In genomic region chr5:122097391-122097790, GRCh38 we compare ENCODE assay signal across 31 cellular contexts. TPM values are rescaled to one million over a fixed set of nuclear protein-coding genes. Genes with fewer than 3 reads are reported as not detected.
"Had no signal": no experiment of that assay in that cellular context is flagged by ENCODE, and none has a peak within 500 bp of the region (broad histone marks: within the 10 kb centered on the region; RNA-seq: fewer than 3 reads in every experiment).

No MANE protein-coding gene starts in this region.

- H3K9me3 ChIP-seq: ascending aorta, gastrocnemius medialis had no signal

- H3K27ac ChIP-seq: ascending aorta, brain microvascular endothelial cell, coronary artery, dorsolateral prefrontal cortex, foreskin keratinocyte, gastrocnemius medialis had no signal

- H3K27ac Mint-ChIP-seq: activated CD4-positive, alpha-beta memory T cell treated with anti-CD3 and anti-CD28 coated beads, Interleukin-2, amount 10 ng/mL, durations not matched to agents 7 days and 5 days; activated CD4-positive, alpha-beta T cell treated with anti-CD3 and anti-CD28 coated beads, Interleukin-2, amount 10 ng/mL, durations not matched to agents 7 days and 5 days; activated naive CD4-positive, alpha-beta T cell treated with anti-CD3 and anti-CD28 coated beads, Interleukin-2, amount 10 ng/mL, durations not matched to agents 7 days and 5 days; activated naive CD4-positive, alpha-beta T cell treated with anti-CD3 and anti-CD28 coated beads, Interleukin-2, amount 50 U/mL, for 72 hours; activated naive CD8-positive, alpha-beta T cell treated with anti-CD3 and anti-CD28 coated beads, Interleukin-2, amount 10 ng/mL, durations not matched to agents 7 days and 5 days; activated T-cell treated with anti-CD3 and anti-CD28 coated beads, Interleukin-2, amount 50 U/mL, for 24 hours; activated T-cell treated with anti-CD3 and anti-CD28 coated beads, Interleukin-2, amount 50 U/mL, for 72 hours; dendritic cell treated with granulocyte-macrophage colony-stimulating factor and Interleukin-4, amounts not matched to agents 40 ng/mL and 50 ng/mL, for 4 days; endodermal cell had no signal

- H3K4me3 Mint-ChIP-seq: activated CD4-positive, alpha-beta memory T cell treated with anti-CD3 and anti-CD28 coated beads, Interleukin-2, amount 10 ng/mL, durations not matched to agents 7 days and 5 days; activated CD4-positive, alpha-beta T cell treated with anti-CD3 and anti-CD28 coated beads, Interleukin-2, amount 10 ng/mL, durations not matched to agents 7 days and 5 days; activated naive CD4-positive, alpha-beta T cell treated with anti-CD3 and anti-CD28 coated beads, Interleukin-2, amount 10 ng/mL, durations not matched to agents 7 days and 5 days; activated naive CD8-positive, alpha-beta T cell treated with anti-CD3 and anti-CD28 coated beads, Interleukin-2, amount 10 ng/mL, durations not matched to agents 7 days and 5 days; activated T-cell treated with anti-CD3 and anti-CD28 coated beads, Interleukin-2, amount 50 U/mL, for 24 hours; activated T-cell treated with anti-CD3 and anti-CD28 coated beads, Interleukin-2, amount 50 U/mL, for 72 hours; central memory CD8-positive, alpha-beta T cell; dendritic cell treated with granulocyte-macrophage colony-stimulating factor and Interleukin-4, amounts not matched to agents 40 ng/mL and 50 ng/mL, for 4 days; endodermal cell had no signal

- H3K27me3 ChIP-seq: ascending aorta, brain microvascular endothelial cell, dorsolateral prefrontal cortex, foreskin keratinocyte, gastrocnemius medialis had no signal

- H3K4me1 ChIP-seq: foreskin keratinocyte, gastrocnemius medialis had no signal

- H3K9me3 Mint-ChIP-seq: activated CD4-positive, alpha-beta memory T cell treated with anti-CD3 and anti-CD28 coated beads, Interleukin-2, amount 10 ng/mL, durations not matched to agents 7 days and 5 days; activated CD4-positive, alpha-beta T cell treated with anti-CD3 and anti-CD28 coated beads, Interleukin-2, amount 10 ng/mL, durations not matched to agents 7 days and 5 days; activated naive CD4-positive, alpha-beta T cell treated with anti-CD3 and anti-CD28 coated beads, Interleukin-2, amount 10 ng/mL, durations not matched to agents 7 days and 5 days; activated naive CD4-positive, alpha-beta T cell treated with anti-CD3 and anti-CD28 coated beads, Interleukin-2, amount 50 U/mL, for 72 hours; activated naive CD8-positive, alpha-beta T cell treated with anti-CD3 and anti-CD28 coated beads, Interleukin-2, amount 10 ng/mL, durations not matched to agents 7 days and 5 days; activated T-cell treated with anti-CD3 and anti-CD28 coated beads, Interleukin-2, amount 50 U/mL, for 24 hours; activated T-cell treated with anti-CD3 and anti-CD28 coated beads, Interleukin-2, amount 50 U/mL, for 72 hours; central memory CD8-positive, alpha-beta T cell; dendritic cell treated with granulocyte-macrophage colony-stimulating factor and Interleukin-4, amounts not matched to agents 40 ng/mL and 50 ng/mL, for 4 days; endodermal cell had no signal

- H3K4me1 Mint-ChIP-seq: activated CD4-positive, alpha-beta memory T cell treated with anti-CD3 and anti-CD28 coated beads, Interleukin-2, amount 10 ng/mL, durations not matched to agents 7 days and 5 days; activated CD4-positive, alpha-beta T cell treated with anti-CD3 and anti-CD28 coated beads, Interleukin-2, amount 10 ng/mL, durations not matched to agents 7 days and 5 days; activated naive CD4-positive, alpha-beta T cell treated with anti-CD3 and anti-CD28 coated beads, Interleukin-2, amount 10 ng/mL, durations not matched to agents 7 days and 5 days; activated naive CD8-positive, alpha-beta T cell treated with anti-CD3 and anti-CD28 coated beads, Interleukin-2, amount 10 ng/mL, durations not matched to agents 7 days and 5 days; central memory CD8-positive, alpha-beta T cell had no signal

- H3K36me3 ChIP-seq: ascending aorta, brain microvascular endothelial cell, gastrocnemius medialis had no signal

- DNase-seq: activated CD4-positive, alpha-beta memory T cell treated with anti-CD3 and anti-CD28 coated beads, Interleukin-2, amount 10 ng/mL, durations not matched to agents 7 days and 5 days; activated CD4-positive, alpha-beta T cell treated with anti-CD3 and anti-CD28 coated beads for 4 hours; activated CD4-positive, alpha-beta T cell treated with anti-CD3 and anti-CD28 coated beads, Interleukin-2, amount 10 ng/mL, durations not matched to agents 7 days and 5 days; activated CD4-positive, alpha-beta T cell treated with anti-CD3 and anti-CD28 coated beads, Interleukin-2, amount 50 U/mL, for 4 hours; activated CD4-positive, CD25-positive, alpha-beta regulatory T cell; activated CD4-positive, CD25-positive, alpha-beta regulatory T cell treated with anti-CD3 and anti-CD28 coated beads, Interleukin-2, amount 50 U/mL, for 72 hours; activated CD8-positive, alpha-beta memory T cell treated with anti-CD3 and anti-CD28 coated beads, Interleukin-2, amount 50 U/mL, for 48 hours; activated gamma-delta T cell; activated naive CD4-positive, alpha-beta T cell; activated naive CD4-positive, alpha-beta T cell treated with anti-CD3 and anti-CD28 coated beads, Interleukin-2, amount 10 ng/mL, durations not matched to agents 7 days and 5 days; activated naive CD8-positive, alpha-beta T cell treated with anti-CD3 and anti-CD28 coated beads, Interleukin-2, amount 10 ng/mL, durations not matched to agents 7 days and 5 days; activated T-cell treated with anti-CD3 and anti-CD28 coated beads for 4 hours; activated T-cell treated with anti-CD3 and anti-CD28 coated beads, Interleukin-2, amount 50 U/mL, for 24 hours; activated T-cell treated with anti-CD3 and anti-CD28 coated beads, Interleukin-2, amount 50 U/mL, for 72 hours; brain microvascular endothelial cell; dorsolateral prefrontal cortex; effector memory CD4-positive, alpha-beta T cell; endodermal cell; foreskin keratinocyte; gastrocnemius medialis; glutamatergic neuron; T-helper 2 cell had no signal

- H3K27me3 Mint-ChIP-seq: activated CD4-positive, alpha-beta memory T cell treated with anti-CD3 and anti-CD28 coated beads, Interleukin-2, amount 10 ng/mL, durations not matched to agents 7 days and 5 days; activated CD4-positive, alpha-beta T cell treated with anti-CD3 and anti-CD28 coated beads, Interleukin-2, amount 10 ng/mL, durations not matched to agents 7 days and 5 days; activated T-cell treated with anti-CD3 and anti-CD28 coated beads, Interleukin-2, amount 50 U/mL, for 24 hours; central memory CD8-positive, alpha-beta T cell; dendritic cell treated with granulocyte-macrophage colony-stimulating factor and Interleukin-4, amounts not matched to agents 40 ng/mL and 50 ng/mL, for 4 days had no signal

- H3K4me3 ChIP-seq: ascending aorta, coronary artery, dorsolateral prefrontal cortex, gastrocnemius medialis had no signal

- H3K36me3 Mint-ChIP-seq: activated naive CD4-positive, alpha-beta T cell treated with anti-CD3 and anti-CD28 coated beads, Interleukin-2, amount 10 ng/mL, durations not matched to agents 7 days and 5 days; activated naive CD4-positive, alpha-beta T cell treated with anti-CD3 and anti-CD28 coated beads, Interleukin-2, amount 50 U/mL, for 72 hours; activated naive CD8-positive, alpha-beta T cell treated with anti-CD3 and anti-CD28 coated beads, Interleukin-2, amount 10 ng/mL, durations not matched to agents 7 days and 5 days had no signal

RNA-seq across cellular contexts. Expression of gene LOX, which starts 19.3 kb away (rescaled TPM):
- total RNA-seq: activated naive CD8-positive, alpha-beta T cell treated with anti-CD3 and anti-CD28 coated beads, Interleukin-2, amount 10 ng/mL, durations not matched to agents 7 days and 5 days; activated T-cell treated with anti-CD3 and anti-CD28 coated beads, Interleukin-2, amount 50 U/mL, for 72 hours; T-helper 1 cell treated with Interleukin-12 subunit alpha and Interleukin-12 subunit beta and Interleukin-4 antibody, amounts not matched to agents 30 ng/mL and 1 ng/mL, for 36 hours had no signal

RNA-seq across cellular contexts. Expression of gene ZNF474, which starts 32.0 kb away (rescaled TPM):
- total RNA-seq: activated CD4-positive, alpha-beta memory T cell treated with anti-CD3 and anti-CD28 coated beads, Interleukin-2, amount 10 ng/mL, durations not matched to agents 7 days and 5 days; activated CD4-positive, alpha-beta T cell treated with anti-CD3 and anti-CD28 coated beads, Interleukin-2, amount 10 ng/mL, durations not matched to agents 7 days and 5 days; ascending aorta; cardiac septum; epithelial cell of proximal tubule; esophagus mucosa; foreskin keratinocyte had no signal
- polyA plus RNA-seq: foreskin keratinocyte had no signal
